1 cellular context compared by ENCODE assay signal in the genomic region with DNA sequence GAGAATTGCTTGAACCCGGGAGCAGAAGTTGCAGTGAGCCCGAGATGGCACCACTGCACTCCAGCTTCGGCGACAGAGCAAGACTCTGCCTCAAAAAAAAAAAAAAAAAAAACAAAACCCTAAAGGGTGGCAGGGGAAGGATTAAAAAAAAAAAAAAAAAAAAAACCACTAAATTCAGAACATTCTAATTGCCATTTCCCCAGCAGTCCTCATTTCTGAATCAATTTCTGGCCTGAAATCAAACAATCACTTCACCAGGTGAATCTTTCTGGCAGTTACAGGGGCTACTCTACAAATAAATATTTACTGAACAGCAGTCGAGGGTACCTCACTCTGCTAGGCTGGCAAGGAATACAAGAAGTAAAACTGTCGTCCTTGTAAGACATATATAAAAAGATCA.
TF ChIP-seq lines count a peak whose summit lies in the region.

No MANE protein-coding gene starts in this region.

TF ChIP-seq in GM23338, 12 proteins besides CTCF, POLR2A, EP300 and RAD21:
- TF ChIP-seq, protein P1, sequence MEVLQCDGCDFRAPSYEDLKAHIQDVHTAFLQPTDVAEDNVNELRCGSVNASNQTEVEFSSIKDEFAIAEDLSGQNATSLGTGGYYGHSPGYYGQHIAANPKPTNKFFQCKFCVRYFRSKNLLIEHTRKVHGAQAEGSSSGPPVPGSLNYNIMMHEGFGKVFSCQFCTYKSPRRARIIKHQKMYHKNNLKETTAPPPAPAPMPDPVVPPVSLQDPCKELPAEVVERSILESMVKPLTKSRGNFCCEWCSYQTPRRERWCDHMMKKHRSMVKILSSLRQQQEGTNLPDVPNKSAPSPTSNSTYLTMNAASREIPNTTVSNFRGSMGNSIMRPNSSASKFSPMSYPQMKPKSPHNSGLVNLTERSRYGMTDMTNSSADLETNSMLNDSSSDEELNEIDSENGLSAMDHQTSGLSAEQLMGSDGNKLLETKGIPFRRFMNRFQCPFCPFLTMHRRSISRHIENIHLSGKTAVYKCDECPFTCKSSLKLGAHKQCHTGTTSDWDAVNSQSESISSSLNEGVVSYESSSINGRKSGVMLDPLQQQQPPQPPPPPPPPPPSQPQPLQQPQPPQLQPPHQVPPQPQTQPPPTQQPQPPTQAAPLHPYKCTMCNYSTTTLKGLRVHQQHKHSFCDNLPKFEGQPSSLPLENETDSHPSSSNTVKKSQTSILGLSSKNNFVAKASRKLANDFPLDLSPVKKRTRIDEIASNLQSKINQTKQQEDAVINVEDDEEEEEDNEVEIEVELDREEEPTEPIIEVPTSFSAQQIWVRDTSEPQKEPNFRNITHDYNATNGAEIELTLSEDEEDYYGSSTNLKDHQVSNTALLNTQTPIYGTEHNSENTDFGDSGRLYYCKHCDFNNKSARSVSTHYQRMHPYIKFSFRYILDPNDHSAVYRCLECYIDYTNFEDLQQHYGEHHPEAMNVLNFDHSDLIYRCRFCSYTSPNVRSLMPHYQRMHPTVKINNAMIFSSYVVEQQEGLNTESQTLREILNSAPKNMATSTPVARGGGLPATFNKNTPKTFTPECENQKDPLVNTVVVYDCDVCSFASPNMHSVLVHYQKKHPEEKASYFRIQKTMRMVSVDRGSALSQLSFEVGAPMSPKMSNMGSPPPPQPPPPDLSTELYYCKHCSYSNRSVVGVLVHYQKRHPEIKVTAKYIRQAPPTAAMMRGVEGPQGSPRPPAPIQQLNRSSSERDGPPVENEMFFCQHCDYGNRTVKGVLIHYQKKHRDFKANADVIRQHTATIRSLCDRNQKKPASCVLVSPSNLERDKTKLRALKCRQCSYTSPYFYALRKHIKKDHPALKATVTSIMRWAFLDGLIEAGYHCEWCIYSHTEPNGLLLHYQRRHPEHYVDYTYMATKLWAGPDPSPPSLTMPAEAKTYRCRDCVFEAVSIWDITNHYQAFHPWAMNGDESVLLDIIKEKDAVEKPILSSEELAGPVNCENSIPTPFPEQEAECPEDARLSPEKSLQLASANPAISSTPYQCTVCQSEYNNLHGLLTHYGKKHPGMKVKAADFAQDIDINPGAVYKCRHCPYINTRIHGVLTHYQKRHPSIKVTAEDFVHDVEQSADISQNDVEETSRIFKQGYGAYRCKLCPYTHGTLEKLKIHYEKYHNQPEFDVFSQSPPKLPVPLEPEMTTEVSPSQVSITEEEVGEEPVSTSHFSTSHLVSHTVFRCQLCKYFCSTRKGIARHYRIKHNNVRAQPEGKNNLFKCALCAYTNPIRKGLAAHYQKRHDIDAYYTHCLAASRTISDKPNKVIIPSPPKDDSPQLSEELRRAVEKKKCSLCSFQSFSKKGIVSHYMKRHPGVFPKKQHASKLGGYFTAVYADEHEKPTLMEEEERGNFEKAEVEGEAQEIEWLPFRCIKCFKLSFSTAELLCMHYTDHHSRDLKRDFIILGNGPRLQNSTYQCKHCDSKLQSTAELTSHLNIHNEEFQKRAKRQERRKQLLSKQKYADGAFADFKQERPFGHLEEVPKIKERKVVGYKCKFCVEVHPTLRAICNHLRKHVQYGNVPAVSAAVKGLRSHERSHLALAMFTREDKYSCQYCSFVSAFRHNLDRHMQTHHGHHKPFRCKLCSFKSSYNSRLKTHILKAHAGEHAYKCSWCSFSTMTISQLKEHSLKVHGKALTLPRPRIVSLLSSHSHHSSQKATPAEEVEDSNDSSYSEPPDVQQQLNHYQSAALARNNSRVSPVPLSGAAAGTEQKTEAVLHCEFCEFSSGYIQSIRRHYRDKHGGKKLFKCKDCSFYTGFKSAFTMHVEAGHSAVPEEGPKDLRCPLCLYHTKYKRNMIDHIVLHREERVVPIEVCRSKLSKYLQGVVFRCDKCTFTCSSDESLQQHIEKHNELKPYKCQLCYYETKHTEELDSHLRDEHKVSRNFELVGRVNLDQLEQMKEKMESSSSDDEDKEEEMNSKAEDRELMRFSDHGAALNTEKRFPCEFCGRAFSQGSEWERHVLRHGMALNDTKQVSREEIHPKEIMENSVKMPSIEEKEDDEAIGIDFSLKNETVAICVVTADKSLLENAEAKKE (CRISPR knock-in tag; IDR thresholded peaks at IDR 0.05): no peak
- TF ChIP-seq EZH2phosphoT487 (IDR thresholded peaks at IDR 0.05; ENCODE audit: unreplicated experiment) (no peak), NANOG (IDR thresholded peaks at IDR 0.05; ENCODE audit: borderline replicate concordance) (no peak), CREB1 (CRISPR knock-in tag; IDR thresholded peaks at IDR 0.05; ENCODE audit: low read depth) (no peak), STAT1 (IDR thresholded peaks at IDR 0.05; ENCODE audit: unreplicated experiment) (no peak), ZNF331 (CRISPR knock-in tag; IDR thresholded peaks at IDR 0.05; ENCODE audit: low read depth) (no peak), JUNB (IDR thresholded peaks at IDR 0.05; ENCODE audit: unreplicated experiment) (no peak), POLR2AphosphoS5 (IDR thresholded peaks at IDR 0.05; ENCODE audit: low read depth) (no peak), ZNF114 (CRISPR knock-in tag; IDR thresholded peaks at IDR 0.05) (no peak), EZH2 (IDR thresholded peaks at IDR 0.05; ENCODE audit: low read depth, unreplicated experiment) (no peak)
- TF ChIP-seq, protein P2, sequence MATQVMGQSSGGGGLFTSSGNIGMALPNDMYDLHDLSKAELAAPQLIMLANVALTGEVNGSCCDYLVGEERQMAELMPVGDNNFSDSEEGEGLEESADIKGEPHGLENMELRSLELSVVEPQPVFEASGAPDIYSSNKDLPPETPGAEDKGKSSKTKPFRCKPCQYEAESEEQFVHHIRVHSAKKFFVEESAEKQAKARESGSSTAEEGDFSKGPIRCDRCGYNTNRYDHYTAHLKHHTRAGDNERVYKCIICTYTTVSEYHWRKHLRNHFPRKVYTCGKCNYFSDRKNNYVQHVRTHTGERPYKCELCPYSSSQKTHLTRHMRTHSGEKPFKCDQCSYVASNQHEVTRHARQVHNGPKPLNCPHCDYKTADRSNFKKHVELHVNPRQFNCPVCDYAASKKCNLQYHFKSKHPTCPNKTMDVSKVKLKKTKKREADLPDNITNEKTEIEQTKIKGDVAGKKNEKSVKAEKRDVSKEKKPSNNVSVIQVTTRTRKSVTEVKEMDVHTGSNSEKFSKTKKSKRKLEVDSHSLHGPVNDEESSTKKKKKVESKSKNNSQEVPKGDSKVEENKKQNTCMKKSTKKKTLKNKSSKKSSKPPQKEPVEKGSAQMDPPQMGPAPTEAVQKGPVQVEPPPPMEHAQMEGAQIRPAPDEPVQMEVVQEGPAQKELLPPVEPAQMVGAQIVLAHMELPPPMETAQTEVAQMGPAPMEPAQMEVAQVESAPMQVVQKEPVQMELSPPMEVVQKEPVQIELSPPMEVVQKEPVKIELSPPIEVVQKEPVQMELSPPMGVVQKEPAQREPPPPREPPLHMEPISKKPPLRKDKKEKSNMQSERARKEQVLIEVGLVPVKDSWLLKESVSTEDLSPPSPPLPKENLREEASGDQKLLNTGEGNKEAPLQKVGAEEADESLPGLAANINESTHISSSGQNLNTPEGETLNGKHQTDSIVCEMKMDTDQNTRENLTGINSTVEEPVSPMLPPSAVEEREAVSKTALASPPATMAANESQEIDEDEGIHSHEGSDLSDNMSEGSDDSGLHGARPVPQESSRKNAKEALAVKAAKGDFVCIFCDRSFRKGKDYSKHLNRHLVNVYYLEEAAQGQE (IDR thresholded peaks at IDR 0.05; ENCODE audit: unreplicated experiment): no peak
- TF ChIP-seq, protein P3, sequence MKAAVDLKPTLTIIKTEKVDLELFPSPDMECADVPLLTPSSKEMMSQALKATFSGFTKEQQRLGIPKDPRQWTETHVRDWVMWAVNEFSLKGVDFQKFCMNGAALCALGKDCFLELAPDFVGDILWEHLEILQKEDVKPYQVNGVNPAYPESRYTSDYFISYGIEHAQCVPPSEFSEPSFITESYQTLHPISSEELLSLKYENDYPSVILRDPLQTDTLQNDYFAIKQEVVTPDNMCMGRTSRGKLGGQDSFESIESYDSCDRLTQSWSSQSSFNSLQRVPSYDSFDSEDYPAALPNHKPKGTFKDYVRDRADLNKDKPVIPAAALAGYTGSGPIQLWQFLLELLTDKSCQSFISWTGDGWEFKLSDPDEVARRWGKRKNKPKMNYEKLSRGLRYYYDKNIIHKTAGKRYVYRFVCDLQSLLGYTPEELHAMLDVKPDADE (IDR thresholded peaks at IDR 0.05): no peak
